In genomic region chr2:32484907-32485306, GRCh38 we compare ENCODE assay signal across 1 cellular context.
TF ChIP-seq lines count a peak whose summit lies in the region.

No MANE protein-coding gene starts in this region.

TF ChIP-seq in SK-N-SH, 30 proteins besides CTCF, POLR2A, EP300 and RAD21 (continued from another document):
- TF ChIP-seq FOSL2 (IDR thresholded peaks at IDR 0.05; ENCODE audit: borderline replicate concordance, low read depth): peak; percentile 39; the same call in 1 of the 2 replicates
- peak; percentile 70 for TF ChIP-seq TCF12 (IDR thresholded peaks at IDR 0.05)
- no peak for TF ChIP-seq MXI1 (IDR thresholded peaks at IDR 0.05; ENCODE audit: low read depth, low read length)
- no peak for TF ChIP-seq RCOR1 (IDR thresholded peaks at IDR 0.05; ENCODE audit: low read length)
- peak; percentile 95 for TF ChIP-seq MEF2A (IDR thresholded peaks at IDR 0.05; ENCODE audit: borderline replicate concordance, low read depth)
- 0 out of 2 replicates have a peak, but pooled peaks have one; percentile 42 for TF ChIP-seq TEAD4 (IDR thresholded peaks at IDR 0.05; ENCODE audit: borderline replicate concordance, insufficient read depth)
